8 cellular contexts compared by ENCODE assay signal in genomic region chr6:30061766-30062458, GRCh38. TPM values are rescaled to one million over a fixed set of nuclear protein-coding genes. Genes with fewer than 3 reads are reported as not detected.
A peak's percentile ranks its signal among the peaks of the same experiment; 100 is the strongest.
DNase-seq lines count a peak whose midpoint lies in the region; ATAC-seq lines count a peak whose summit lies in the region.

No MANE protein-coding gene starts in this region.

- peak overlapping the region; percentile 79 for H3K9ac ChIP-seq in trophoblast cell (ENCODE audit: low read length)

- peak overlapping the region; percentile 39 for H3K27ac ChIP-seq in trophoblast cell (ENCODE audit: low read depth, low read length)

- peak overlapping the region; percentile 50 for H3K4ac ChIP-seq in trophoblast cell (ENCODE audit: low read depth, low read length)

- no peak overlapping the region for H2BK12ac ChIP-seq in trophoblast cell (ENCODE audit: low read length)

- H4K12ac ChIP-seq in trophoblast cell (ENCODE audit: low read depth, low read length): peak overlapping the region; percentile 72

- H3K9me3 ChIP-seq in trophoblast cell (ENCODE audit: insufficient read depth, low read depth, low read length): no peaks in the 10 kb centered on the region

- peaks cover 37% of the 10 kb centered on the region for H3K36me3 Mint-ChIP-seq in activated T-helper 2 cell treated with anti-CD3 and anti-CD28 coated beads, Interferon-gamma antibody, Interleukin-2, Interleukin-4, amounts not matched to agents 10 μg/mL and 5 μg/mL and 100 μg/mL, durations not matched to agents 14 hours and 24 hours and 36 hours (ENCODE audit: low read depth)

- no peak overlapping the region for H2AK5ac ChIP-seq in trophoblast cell (ENCODE audit: low read length)

- peak overlapping the region; percentile 58 for H4K91ac ChIP-seq in trophoblast cell (ENCODE audit: low read depth, low read length)

- peaks cover 5% of the 10 kb centered on the region for H3K79me2 ChIP-seq in trophoblast cell (ENCODE audit: control insufficient read depth, insufficient read depth, low read length, poor library complexity)

- H3K18ac ChIP-seq in trophoblast cell (ENCODE audit: low read length): peak overlapping the region; percentile 40

- peak overlapping the region; percentile 58 for H3K14ac ChIP-seq in trophoblast cell (ENCODE audit: low read length)

- peak overlapping the region; percentile 81 for H4K8ac ChIP-seq in trophoblast cell (ENCODE audit: low read depth, low read length)

- ATAC-seq in GM21381 (IDR thresholded peaks at IDR 0.05; ENCODE audit: unreplicated experiment): peak; percentile 22
- peak; percentile 21 for ATAC-seq in Right ventricle myocardium superior (ENCODE audit: poor library complexity)

- peaks cover 4 to 8% of the 10 kb centered on the region in 2 experiments for H3K4me1 ChIP-seq in trophoblast cell (ENCODE audit: control insufficient read depth in 1 of 2, insufficient read depth in 2 of 2, low read length in 2 of 2)

- no peaks in the 10 kb centered on the region for H3K36me3 ChIP-seq in trophoblast cell (ENCODE audit: control insufficient read depth in 1 of 2, insufficient read depth in 2 of 2, low read length in 2 of 2)

- peak overlapping the region; percentile 58 for H2AFZ ChIP-seq in trophoblast cell (ENCODE audit: insufficient read depth, low read length, poor library complexity)

- H3K27ac Mint-ChIP-seq in activated T-helper 2 cell treated with anti-CD3 and anti-CD28 coated beads, Interferon-gamma antibody, Interleukin-2, Interleukin-4, amounts not matched to agents 10 μg/mL and 5 μg/mL and 100 μg/mL, durations not matched to agents 14 hours and 24 hours and 36 hours: peak overlapping the region; percentile 97

- no peaks in the 10 kb centered on the region for H3K27me3 Mint-ChIP-seq in activated T-helper 2 cell treated with anti-CD3 and anti-CD28 coated beads, Interferon-gamma antibody, Interleukin-2, Interleukin-4, amounts not matched to agents 10 μg/mL and 5 μg/mL and 100 μg/mL, durations not matched to agents 14 hours and 24 hours and 36 hours (ENCODE audit: low read depth)

- DNase-seq in DMS79 treated with DMSO at 0.1 percent for 48 hours (lab: John Stamatoyannopoulos, UW) (peak; percentile 62), LoVo (ENCODE audit: low spot score) (peak; percentile 15), Right ventricle myocardium superior (no peak), trophoblast cell (no peak), hepatic stellate cell (ENCODE audit: low spot score) (no peak), D341Med (ENCODE audit: low spot score) (no peak)
- DNase-seq in activated T-helper 2 cell treated with anti-CD3 and anti-CD28 coated beads, Interferon-gamma antibody, Interleukin-2, Interleukin-4, amounts not matched to agents 10 μg/mL and 5 μg/mL and 100 μg/mL, durations not matched to agents 14 hours and 24 hours and 36 hours (ENCODE audit: low spot score): no peak

- no peaks in the 10 kb centered on the region for H3K27me3 ChIP-seq in trophoblast cell (ENCODE audit: insufficient read depth, low read length)

- peak overlapping the region; percentile 99 for H3K4me3 Mint-ChIP-seq in activated T-helper 2 cell treated with anti-CD3 and anti-CD28 coated beads, Interferon-gamma antibody, Interleukin-2, Interleukin-4, amounts not matched to agents 10 μg/mL and 5 μg/mL and 100 μg/mL, durations not matched to agents 14 hours and 24 hours and 36 hours (ENCODE audit: low read depth)

- H3K23ac ChIP-seq in trophoblast cell (ENCODE audit: low read length): no peak overlapping the region

- peaks cover 7% of the 10 kb centered on the region for H3K79me1 ChIP-seq in trophoblast cell (ENCODE audit: low read length)

- WGBS in trophoblast cell (ENCODE audit: extremely low coverage, insufficient coverage, insufficient read length): no CpG with 5 or more reads among the region's 15 CpGs

- peak overlapping the region; percentile 80 for H3K4me3 ChIP-seq in trophoblast cell (ENCODE audit: low read depth, low read length)

- intact Hi-C loops in activated T-helper 2 cell treated with anti-CD3 and anti-CD28 coated beads, Interferon-gamma antibody, Interleukin-2, Interleukin-4, amounts not matched to agents 10 μg/mL and 5 μg/mL and 100 μg/mL, durations not matched to agents 14 hours and 24 hours and 36 hours (cut with micrococcal nuclease): loop anchor here (5.0 kb wide), 1 partner anchor 95 kb away; no protein-coding TSS in a partner anchor
- intact Hi-C loops in Right ventricle myocardium superior (cut with DNase I): no loop called here

- H2BK5ac ChIP-seq in trophoblast cell (ENCODE audit: low read depth, low read length, poor library complexity): peak overlapping the region; percentile 3

- H3K9me3 Mint-ChIP-seq in activated T-helper 2 cell treated with anti-CD3 and anti-CD28 coated beads, Interferon-gamma antibody, Interleukin-2, Interleukin-4, amounts not matched to agents 10 μg/mL and 5 μg/mL and 100 μg/mL, durations not matched to agents 14 hours and 24 hours and 36 hours: no peaks in the 10 kb centered on the region

- H3K4me1 Mint-ChIP-seq in activated T-helper 2 cell treated with anti-CD3 and anti-CD28 coated beads, Interferon-gamma antibody, Interleukin-2, Interleukin-4, amounts not matched to agents 10 μg/mL and 5 μg/mL and 100 μg/mL, durations not matched to agents 14 hours and 24 hours and 36 hours (ENCODE audit: low read depth): peaks cover 41% of the 10 kb centered on the region

- peak overlapping the region; percentile 79 for H3K4me2 ChIP-seq in trophoblast cell (ENCODE audit: low read length)

- peak overlapping the region; percentile 23 for H2BK120ac ChIP-seq in trophoblast cell (ENCODE audit: insufficient read depth, low read length, poor library complexity)

RNA-seq across cellular contexts. Expression of gene POLR1H, which starts 0.8 kb away (rescaled TPM):
- total RNA-seq in activated T-helper 2 cell treated with anti-CD3 and anti-CD28 coated beads, Interferon-gamma antibody, Interleukin-2, Interleukin-4, amounts not matched to agents 10 μg/mL and 5 μg/mL and 100 μg/mL, durations not matched to agents 14 hours and 24 hours and 36 hours: 76.0 and 78.2 TPM in 2 replicates
- total RNA-seq in Right ventricle myocardium superior: 12.2 TPM
- polyA plus RNA-seq in trophoblast cell (2013): 29.1 and 29.2 TPM in 2 replicates

RNA-seq across cellular contexts. Expression of gene PPP1R11, which starts 5.1 kb away (rescaled TPM):
- total RNA-seq in activated T-helper 2 cell treated with anti-CD3 and anti-CD28 coated beads, Interferon-gamma antibody, Interleukin-2, Interleukin-4, amounts not matched to agents 10 μg/mL and 5 μg/mL and 100 μg/mL, durations not matched to agents 14 hours and 24 hours and 36 hours: 55.9 and 56.1 TPM in 2 replicates
- total RNA-seq in Right ventricle myocardium superior: 40.9 TPM
- 44.8 and 45.9 TPM in 2 replicates for polyA plus RNA-seq in trophoblast cell (2013)

RNA-seq across cellular contexts. Expression of gene RNF39, which starts 13.7 kb away (rescaled TPM):
- total RNA-seq in activated T-helper 2 cell treated with anti-CD3 and anti-CD28 coated beads, Interferon-gamma antibody, Interleukin-2, Interleukin-4, amounts not matched to agents 10 μg/mL and 5 μg/mL and 100 μg/mL, durations not matched to agents 14 hours and 24 hours and 36 hours: not detected in 2 replicates
- not detected for total RNA-seq in Right ventricle myocardium superior
- 0.03 TPM in 1 of 2 replicates, not detected in the other for polyA plus RNA-seq in trophoblast cell (2013)

RNA-seq across cellular contexts. Expression of gene TRIM31, which starts 51.0 kb away (rescaled TPM):
- total RNA-seq in activated T-helper 2 cell treated with anti-CD3 and anti-CD28 coated beads, Interferon-gamma antibody, Interleukin-2, Interleukin-4, amounts not matched to agents 10 μg/mL and 5 μg/mL and 100 μg/mL, durations not matched to agents 14 hours and 24 hours and 36 hours: not detected in 2 replicates
- not detected for total RNA-seq in Right ventricle myocardium superior
- polyA plus RNA-seq in trophoblast cell (2013): not detected in 2 replicates

Comparison
In these comparisons a context has a peak if more than half of its experiments do, and no peak if none do; other contexts are left out.
1. DNase-seq: peak in DMS79 treated with DMSO at 0.1 percent for 48 hours (single experiment) and LoVo (single experiment); none in activated T-helper 2 cell treated with anti-CD3 and anti-CD28 coated beads, Interferon-gamma antibody, Interleukin-2, Interleukin-4, amounts not matched to agents 10 μg/mL and 5 μg/mL and 100 μg/mL, durations not matched to agents 14 hours and 24 hours and 36 hours (single experiment), Right ventricle myocardium superior (single experiment), trophoblast cell (0 of 2), hepatic stellate cell (single experiment) and D341Med (single experiment).